In the genomic region with DNA sequence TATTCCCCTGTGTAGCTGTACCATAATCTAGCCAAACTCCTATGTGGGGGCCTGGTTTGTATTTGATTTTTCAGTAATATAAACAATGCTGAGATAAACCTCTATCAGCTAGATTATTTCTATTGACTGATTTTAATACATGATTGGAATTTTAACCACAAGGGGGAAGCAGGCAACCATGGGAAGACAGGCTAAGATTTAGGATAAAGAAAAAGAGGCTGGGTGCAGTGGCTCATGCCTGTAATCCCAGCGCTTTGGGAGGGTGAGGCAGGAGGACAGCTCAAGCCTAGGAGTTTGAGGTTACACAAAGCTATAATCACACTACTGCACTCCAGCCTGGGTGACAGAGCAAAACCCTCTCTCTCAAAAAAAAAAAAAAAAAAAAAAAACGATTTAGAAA, we compare ENCODE assay signal across 9 cellular contexts. TPM values are rescaled to one million over a fixed set of nuclear protein-coding genes. Genes with fewer than 3 reads are reported as not detected.
DNase-seq lines count a peak whose midpoint lies in the region; ATAC-seq and TF ChIP-seq lines count a peak whose summit lies in the region.
"Had no signal": no experiment of that assay in that cellular context is flagged by ENCODE, and none has a peak within 500 bp of the region (broad histone marks: within the 10 kb centered on the region; RNA-seq: fewer than 3 reads in every experiment).

No MANE protein-coding gene starts in this region.

- H3K4me3 ChIP-seq in GM23248, result no peak overlapping the region
- H3K4me3 ChIP-seq in PC-9, result no peak overlapping the region
- H3K4me3 ChIP-seq in fibroblast of lung (replicated peaks in 1 of 4; ENCODE audit: control extremely low read depth in 1 of 4, insufficient read depth in 1 of 4, low read depth in 3 of 4, low read length in 4 of 4), result no peak overlapping the region
- no peak overlapping the region for H3K4me3 ChIP-seq in sigmoid colon

- H3K4me1 Mint-ChIP-seq in nephron progenitor cell, result peaks cover 46% of the 10 kb centered on the region

- H3K27me3 ChIP-seq in GM23248 (replicated peaks; ENCODE audit: insufficient read depth) (no peaks in the 10 kb centered on the region), PC-9 (ENCODE audit: insufficient read depth, low read depth) (no peaks in the 10 kb centered on the region), fibroblast of lung (ENCODE audit: control insufficient read depth, insufficient read depth, low read length) (peaks cover 2% of the 10 kb centered on the region), sigmoid colon (no peaks in the 10 kb centered on the region)

- peaks cover 8% of the 10 kb centered on the region for H3K27me3 Mint-ChIP-seq in nephron progenitor cell (ENCODE audit: low read depth, poor library complexity)

- H3K79me2 ChIP-seq in GM23248 (ENCODE audit: insufficient read depth) (no peaks in the 10 kb centered on the region), PC-9 (ENCODE audit: low read depth) (no peaks in the 10 kb centered on the region), fibroblast of lung (ENCODE audit: control insufficient read depth, insufficient read depth, low read length) (no peaks in the 10 kb centered on the region)

- BruUV-seq in PC-9 (replicated peaks; lab: Mats Ljungman, UMichigan), result no TSS peak

- CTCF ChIA-PET in PC-9 (lab: Charles Lee), result interaction anchor here (0.5 to 1.4 kb wide), 18 partner anchors 47 to 650 kb away, joined by 3 to 26 read pairs (median 5); no protein-coding TSS in a partner anchor

- POLR2A ChIA-PET in PC-9 (lab: Charles Lee; ENCODE audit: unreplicated experiment), result no interaction called here

- no peak for ATAC-seq in HG03378 (IDR thresholded peaks at IDR 0.05; ENCODE audit: unreplicated experiment)
- ATAC-seq: natural killer cell treated with Interleukin-12 subunit alpha and Interleukin-12 subunit beta and Interleukin-15 and Interleukin-18, amount 100 ng/mL, for 72 hours had no signal

- H3K27ac ChIP-seq in GM23248, result no peak overlapping the region
- H3K27ac ChIP-seq in PC-9, result no peak overlapping the region
- H3K27ac ChIP-seq in fibroblast of lung (ENCODE audit: insufficient read depth, low read length), result no peak overlapping the region
- H3K27ac ChIP-seq in sigmoid colon, result no peak overlapping the region

- no peak overlapping the region for H3K4me2 ChIP-seq in GM23248 (ENCODE audit: unreplicated experiment)
- no peak overlapping the region for H3K4me2 ChIP-seq in PC-9
- H3K4me2 ChIP-seq in fibroblast of lung (ENCODE audit: extremely low read depth, insufficient read depth, low read length), result no peak overlapping the region

- TF ChIP-seq CTCF in PC-9 (conservative IDR thresholded peaks at IDR 0.05) (peak; percentile 69), fibroblast of lung (conservative IDR thresholded peaks at IDR 0.05 in 1 of 2, IDR thresholded peaks at IDR 0.05 in 1 of 2; ENCODE audit: low read depth in 1 of 2, low read length in 2 of 2) (peak; percentile 48 to 58), sigmoid colon (IDR thresholded peaks at IDR 0.05) (peak; percentile 24 to 55 (median 48)), nephron progenitor cell (IDR thresholded peaks at IDR 0.05) (no peak)

- H2AFZ ChIP-seq in GM23248 (no peak overlapping the region), PC-9 (no peak overlapping the region), fibroblast of lung (ENCODE audit: low read length) (no peak overlapping the region)

- in situ Hi-C loops in GM23248 (cut with MboI), result no loop called here

- H4K20me1 ChIP-seq in GM23248 (ENCODE audit: insufficient read depth) (no peaks in the 10 kb centered on the region), PC-9 (ENCODE audit: insufficient read depth) (no peaks in the 10 kb centered on the region), fibroblast of lung (ENCODE audit: control insufficient read depth, extremely low read depth, insufficient read depth, low read length) (no peaks in the 10 kb centered on the region)

- intact Hi-C loops in PC-9 (cut with micrococcal nuclease; ENCODE audit: unreplicated experiment), result loop anchor here (1.0 to 10.0 kb wide), 7 partner anchors 47 to 650 kb away; no protein-coding TSS in a partner anchor
- intact Hi-C loops in sigmoid colon (cut with DNase I), result loop anchor here (2.0 to 5.0 kb wide), 2 partner anchors 45 to 113 kb away; no protein-coding TSS in a partner anchor
- intact Hi-C loops in posterior vena cava (cut with DNase I), result loop anchor here (5.0 kb wide), 2 partner anchors 45 to 115 kb away; no protein-coding TSS in a partner anchor

- H3K36me3 Mint-ChIP-seq in nephron progenitor cell (ENCODE audit: low read depth), result peaks cover 5% of the 10 kb centered on the region
- H3K36me3 Mint-ChIP-seq: natural killer cell treated with Interleukin-12 subunit alpha and Interleukin-12 subunit beta and Interleukin-15 and Interleukin-18, amount 100 ng/mL, for 72 hours had no signal

- H3K9me3 ChIP-seq in GM23248 (ENCODE audit: low read depth) (no peaks in the 10 kb centered on the region), PC-9 (ENCODE audit: insufficient read depth, low read depth) (no peaks in the 10 kb centered on the region), fibroblast of lung (ENCODE audit: control insufficient read depth, insufficient read depth, low read depth, low read length) (no peaks in the 10 kb centered on the region), sigmoid colon (no peaks in the 10 kb centered on the region)

- no peaks in the 10 kb centered on the region for H3K36me3 ChIP-seq in GM23248 (ENCODE audit: low read depth)
- H3K36me3 ChIP-seq in PC-9 (ENCODE audit: low read depth), result no peaks in the 10 kb centered on the region
- no peaks in the 10 kb centered on the region for H3K36me3 ChIP-seq in fibroblast of lung (ENCODE audit: control insufficient read depth, insufficient read depth, low read length)
- H3K36me3 ChIP-seq in sigmoid colon, result no peaks in the 10 kb centered on the region

- peaks cover 8% of the 10 kb centered on the region; the same call in 1 of the 2 replicates for H3K4me1 ChIP-seq in GM23248 (ENCODE audit: insufficient read depth)
- H3K4me1 ChIP-seq in PC-9 (replicated peaks; ENCODE audit: insufficient read depth), result no peaks in the 10 kb centered on the region
- peaks cover 17% of the 10 kb centered on the region for H3K4me1 ChIP-seq in fibroblast of lung (ENCODE audit: control insufficient read depth, extremely low read depth, insufficient read depth, low read length)
- H3K4me1 ChIP-seq in sigmoid colon, result peaks cover 0 to 37% (median 30%) of the 10 kb centered on the region in 4 donors

- 6 to 18% methylated on average over 2 of the region's 2 CpGs for WGBS in GM23248 (ENCODE audit: low coverage in 1 of 2, low lambda C conversion rate in 2 of 2, missing lambda C conversion rate in 2 of 2), 2 experiments
- WGBS in sigmoid colon, 2 donors, result 47 to 50% methylated on average over 2 of the region's 2 CpGs

- H3K4me3 Mint-ChIP-seq in nephron progenitor cell, result no peak overlapping the region
- H3K4me3 Mint-ChIP-seq: natural killer cell treated with Interleukin-12 subunit alpha and Interleukin-12 subunit beta and Interleukin-15 and Interleukin-18, amount 100 ng/mL, for 72 hours had no signal

- H3K9ac ChIP-seq in GM23248 (no peak overlapping the region), fibroblast of lung (ENCODE audit: insufficient read depth, low read length) (no peak overlapping the region)

- DNase-seq in GM23248 (peak; percentile 56), PC-9 (peak in 1 of 2 experiments; percentile 39), fibroblast of lung (ENCODE audit: low read depth in 2 of 2) (peak; percentile 16 to 72), sigmoid colon (no peak), nephron progenitor cell (no peak), posterior vena cava (ENCODE audit: low spot score) (no peak), NCI-H2196 (lab: John Stamatoyannopoulos, UW; ENCODE audit: unreplicated experiment) (no peak)

- H3K9me3 Mint-ChIP-seq in nephron progenitor cell, result peaks cover 7% of the 10 kb centered on the region
- H3K9me3 Mint-ChIP-seq: natural killer cell treated with Interleukin-12 subunit alpha and Interleukin-12 subunit beta and Interleukin-15 and Interleukin-18, amount 100 ng/mL, for 72 hours had no signal

- H3K27ac Mint-ChIP-seq in nephron progenitor cell, result no peak overlapping the region
- H3K27ac Mint-ChIP-seq: natural killer cell treated with Interleukin-12 subunit alpha and Interleukin-12 subunit beta and Interleukin-15 and Interleukin-18, amount 100 ng/mL, for 72 hours had no signal

- no peak for TF ChIP-seq POLR2A in sigmoid colon (IDR thresholded peaks at IDR 0.05)

- no peaks in the 10 kb centered on the region for H3K9me2 ChIP-seq in GM23248 (ENCODE audit: insufficient read depth)
- no peaks in the 10 kb centered on the region for H3K9me2 ChIP-seq in PC-9 (ENCODE audit: insufficient read depth)

- no peak for TF ChIP-seq EP300 in sigmoid colon (IDR thresholded peaks at IDR 0.05)

- H3F3A ChIP-seq in GM23248 (ENCODE audit: insufficient read depth) (no peaks in the 10 kb centered on the region), PC-9 (ENCODE audit: insufficient read depth, low read depth) (no peaks in the 10 kb centered on the region)

RNA-seq across cellular contexts. Expression of a gene that starts 18.1 kb away (rescaled TPM):
- 2.4 and 3.0 TPM in 2 replicates for total RNA-seq in GM23248 (2014; rRNA removed; shearing (Covaris generic))
- polyA plus RNA-seq in GM23248 (2016; fragmentation: Nextera tagmentation; extraction: Ambion mirVana), result 4.2 and 4.4 TPM in 2 replicates
- 84.6 and 93.2 TPM in 2 replicates for total RNA-seq in PC-9 (2021)
- 126 and 182 TPM in 2 replicates for total RNA-seq in fibroblast of lung
- polyA plus RNA-seq in fibroblast of lung, result 217 and 267 TPM in 2 replicates
- polyA plus RNA-seq in fibroblast of lung (2012), result 92.3 and 130 TPM in 2 replicates
- polyA minus RNA-seq in fibroblast of lung (ENCODE audit: low replicate concordance), result 201 and 308 TPM in 2 replicates
- total RNA-seq in sigmoid colon, result 1,000 to 10,000 TPM in 2 of 4 donors, 100 to 1,000 TPM in 2; 616 to 2,079 (median 918) TPM
- polyA plus RNA-seq in sigmoid colon, result 1,000 to 10,000 TPM in 1 of 3 donors, 100 to 1,000 TPM in 1, 10 to 100 TPM in 1; 85.1 to 1,326 (median 302) TPM
- total RNA-seq in posterior vena cava, result 1,000 to 10,000 TPM in 1 of 2 donors, 100 to 1,000 TPM in 1; 993 to 1,026 TPM
- total RNA-seq: natural killer cell treated with Interleukin-12 subunit alpha and Interleukin-12 subunit beta and Interleukin-15 and Interleukin-18, amount 100 ng/mL, for 72 hours had no signal

Comparison
In these comparisons a context has a peak if more than half of its experiments do, and no peak if none do; other contexts are left out.
1. DNase-seq: peak in GM23248 (single experiment) and fibroblast of lung (2 of 2); none in sigmoid colon (single experiment), nephron progenitor cell (single experiment), posterior vena cava (single experiment) and NCI-H2196 (single experiment).
2. RNA of a gene that starts 18.1 kb away (total RNA-seq): 616 to 2,079 TPM in sigmoid colon, 993 to 1,026 TPM in posterior vena cava, 126 to 182 TPM in fibroblast of lung and 84.6 to 93.2 TPM in PC-9; 2.4 to 3.0 TPM in GM23248; every median in the first group is over 10 times any median in the second.